Comparison of ENCODE assay signal across 20 cellular contexts in the genomic region with DNA sequence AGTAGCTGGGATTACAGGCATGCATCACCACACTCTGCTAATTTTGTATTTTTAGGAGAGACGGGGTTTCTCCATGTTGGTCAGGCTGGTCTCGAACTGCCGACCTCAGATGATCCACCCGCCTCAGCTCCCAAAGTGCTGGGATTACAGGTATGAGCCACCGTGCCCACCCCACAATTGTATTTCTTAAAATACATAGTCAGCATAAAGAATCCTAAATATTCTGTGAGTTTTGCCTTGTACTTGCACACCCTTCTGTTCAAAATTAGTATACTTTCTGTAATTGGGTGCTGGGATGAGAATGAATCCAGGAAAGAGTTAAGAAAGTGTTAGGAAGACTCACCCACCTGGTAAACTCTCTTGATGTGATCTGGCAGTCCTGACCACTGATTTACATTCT.
DNase-seq lines count a peak whose midpoint lies in the region; ATAC-seq, FAIRE-seq and TF ChIP-seq lines count a peak whose summit lies in the region.
"Had no signal": no experiment of that assay in that cellular context is flagged by ENCODE, and none has a peak within 500 bp of the region (broad histone marks: within the 10 kb centered on the region; RNA-seq: fewer than 3 reads in every experiment).

No MANE protein-coding gene starts in this region.

- WGBS in A549 (ENCODE audit: missing lambda C conversion rate) = 88% methylated on average over 5 of the region's 5 CpGs

- CTCF ChIA-PET in A549 (lab: Yijun Ruan, JAX) = no interaction called here

- no peak for FAIRE-seq in A549 (lab: Jason Lieb, UNC)
- FAIRE-seq: D721Med, G401.6, GM12891, GM19239 had no signal

- DNase-seq in A549 (ENCODE audit: low read depth in 1 of 2, low spot score in 1 of 2) (no peak), NCI-H1694 treated with DMSO at 0.1 percent for 48 hours (lab: John Stamatoyannopoulos, UW) (no peak), NCI-H2171 treated with DMSO at 0.1 percent for 48 hours (lab: John Stamatoyannopoulos, UW) (no peak)
- no peak for DNase-seq in activated CD4-positive, alpha-beta T cell treated with anti-CD3 and anti-CD28 coated beads for 48 hours
- DNase-seq: ACHN; BE2C; C1 segment of cervical spinal cord; Caco-2; Calu3; CD4-positive, alpha-beta T cell; CD8-positive, alpha-beta T cell; DMS79 treated with DMSO at 0.1 percent for 48 hours; GF-D8 had no signal

- no peaks in the 10 kb centered on the region for H3K4me1 ChIP-seq in A549
- H3K4me1 ChIP-seq: BLaER1, Caco-2 had no signal

- H3K4me3 ChIP-seq in A549 = no peak overlapping the region
- H3K4me3 ChIP-seq: BLaER1 had no signal

- TF ChIP-seq POLR2A in A549 (IDR thresholded peaks at IDR 0.05; ENCODE audit: low read length) = no peak

- ATAC-seq in A549 = no peak
- ATAC-seq: CD8-positive, alpha-beta T cell had no signal

- POLR2A ChIA-PET in A549 (lab: Yijun Ruan, JAX) = no interaction called here

- no peak for TF ChIP-seq CTCF in A549 (IDR thresholded peaks at IDR 0.05)
- no peak for TF ChIP-seq CTCF in C4-2B (conservative IDR thresholded peaks at IDR 0.05)
- TF ChIP-seq CTCF in VCaP (conservative IDR thresholded peaks at IDR 0.05) = no peak

- H3K4me2 ChIP-seq in A549 = no peak overlapping the region
- H3K4me2 ChIP-seq: BLaER1 had no signal

- peaks cover 4% of the 10 kb centered on the region; the same call in 1 of the 3 replicates for H3K9me3 ChIP-seq in A549
- H3K9me3 ChIP-seq: BE2C, BLaER1, Caco-2 had no signal

- H3K27ac ChIP-seq in A549 (no peak overlapping the region), C4-2B (peak overlapping the region; percentile 18; the same call in 1 of the 2 replicates), VCaP (peak overlapping the region; percentile 58)
- H3K27ac ChIP-seq: BLaER1 had no signal

- TF ChIP-seq RAD21 in A549 (conservative IDR thresholded peaks at IDR 0.05 in 1 of 2, IDR thresholded peaks at IDR 0.05 in 1 of 2) = no peak

- no peak for TF ChIP-seq EP300 in A549 (IDR thresholded peaks at IDR 0.05)

TF ChIP-seq in A549, 52 proteins besides CTCF, POLR2A, EP300 and RAD21:
- TF ChIP-seq, protein P1, sequence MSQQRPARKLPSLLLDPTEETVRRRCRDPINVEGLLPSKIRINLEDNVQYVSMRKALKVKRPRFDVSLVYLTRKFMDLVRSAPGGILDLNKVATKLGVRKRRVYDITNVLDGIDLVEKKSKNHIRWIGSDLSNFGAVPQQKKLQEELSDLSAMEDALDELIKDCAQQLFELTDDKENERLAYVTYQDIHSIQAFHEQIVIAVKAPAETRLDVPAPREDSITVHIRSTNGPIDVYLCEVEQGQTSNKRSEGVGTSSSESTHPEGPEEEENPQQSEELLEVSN (IDR thresholded peaks at IDR 0.05; ENCODE audit: borderline replicate concordance, low read depth) = no peak
- no peak for TF ChIP-seq FOSL2 (IDR thresholded peaks at IDR 0.05)
- no peak for TF ChIP-seq FOSL2 (CRISPR knock-in tag; IDR thresholded peaks at IDR 0.05)
- TF ChIP-seq ZFP36 (IDR thresholded peaks at IDR 0.05; ENCODE audit: borderline replicate concordance, partially characterized antibody) = no peak
- peak; percentile 69 for TF ChIP-seq MAFK (IDR thresholded peaks at IDR 0.05; ENCODE audit: partially characterized antibody)
- TF ChIP-seq, protein P2, sequence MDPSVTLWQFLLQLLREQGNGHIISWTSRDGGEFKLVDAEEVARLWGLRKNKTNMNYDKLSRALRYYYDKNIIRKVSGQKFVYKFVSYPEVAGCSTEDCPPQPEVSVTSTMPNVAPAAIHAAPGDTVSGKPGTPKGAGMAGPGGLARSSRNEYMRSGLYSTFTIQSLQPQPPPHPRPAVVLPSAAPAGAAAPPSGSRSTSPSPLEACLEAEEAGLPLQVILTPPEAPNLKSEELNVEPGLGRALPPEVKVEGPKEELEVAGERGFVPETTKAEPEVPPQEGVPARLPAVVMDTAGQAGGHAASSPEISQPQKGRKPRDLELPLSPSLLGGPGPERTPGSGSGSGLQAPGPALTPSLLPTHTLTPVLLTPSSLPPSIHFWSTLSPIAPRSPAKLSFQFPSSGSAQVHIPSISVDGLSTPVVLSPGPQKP (IDR thresholded peaks at IDR 0.05; ENCODE audit: low read depth, low read length) = no peak
- TF ChIP-seq CBX8 (IDR thresholded peaks at IDR 0.05) = no peak
- TF ChIP-seq ZC3H11A (IDR thresholded peaks at IDR 0.05) = no peak

Comparison
In these comparisons a context has a peak if more than half of its experiments do, and no peak if none do; other contexts are left out.
1. H3K27ac ChIP-seq: peak in C4-2B (single experiment) and VCaP (single experiment); none in A549 (0 of 2).